ENCODE assay signal across 10 cellular contexts in genomic region chr20:53763707-53764415, GRCh38.
A peak's percentile ranks its signal among the peaks of the same experiment; 100 is the strongest.
DNase-seq lines count a peak whose midpoint lies in the region; ATAC-seq and TF ChIP-seq lines count a peak whose summit lies in the region.
"Had no signal": no experiment of that assay in that cellular context is flagged by ENCODE, and none has a peak within 500 bp of the region (broad histone marks: within the 10 kb centered on the region; RNA-seq: fewer than 3 reads in every experiment).

No MANE protein-coding gene starts in this region.

- 7 to 16% methylated on average over 12 of the region's 12 CpGs for WGBS in body of pancreas, 2 donors

- H3F3A ChIP-seq in MM.1S (ENCODE audit: insufficient read depth, low read length), result no peaks in the 10 kb centered on the region

- no peak overlapping the region for H3K9ac ChIP-seq in MM.1S (ENCODE audit: low read length)

- TF ChIP-seq POLR2A in body of pancreas (IDR thresholded peaks at IDR 0.05), result peak in 1 of 3 donors; percentile 7

- H3K9me3 ChIP-seq in body of pancreas (no peaks in the 10 kb centered on the region), MM.1S (replicated peaks; ENCODE audit: insufficient read depth, low read length) (no peaks in the 10 kb centered on the region)

- TF ChIP-seq CTCF in AG10803 (conservative IDR thresholded peaks at IDR 0.05; ENCODE audit: low read length) (no peak), body of pancreas (IDR thresholded peaks at IDR 0.05) (peak in 1 of 7 experiments; percentile 9), MM.1S (IDR thresholded peaks at IDR 0.05; ENCODE audit: low read length) (no peak)

- H3K9me2 ChIP-seq in MM.1S (replicated peaks; ENCODE audit: insufficient read depth, low read length), result no peaks in the 10 kb centered on the region

- H3K27me3 ChIP-seq in body of pancreas (no peaks in the 10 kb centered on the region), MM.1S (replicated peaks; ENCODE audit: insufficient read depth, low read length) (no peaks in the 10 kb centered on the region)

- ATAC-seq in body of pancreas, result peak; percentile 96
- no peak for ATAC-seq in GM19452 (IDR thresholded peaks at IDR 0.05; ENCODE audit: unreplicated experiment)
- ATAC-seq in HG02870 (IDR thresholded peaks at IDR 0.05; ENCODE audit: unreplicated experiment), result no peak

- no peaks in the 10 kb centered on the region for H4K20me1 ChIP-seq in MM.1S (ENCODE audit: insufficient read depth, low read length)

- H3K4me3 ChIP-seq in AG10803 (ENCODE audit: low read length) (no peak overlapping the region), body of pancreas (no peak overlapping the region), MM.1S (ENCODE audit: low read length) (no peak overlapping the region)

- intact Hi-C loops in body of pancreas (cut with DNase I), result no loop called here

- H2AFZ ChIP-seq in MM.1S (ENCODE audit: low read length), result no peak overlapping the region

- H3K27ac ChIP-seq in body of pancreas (peak overlapping the region; percentile 7 to 78 (median 69)), MM.1S (ENCODE audit: low read length) (no peak overlapping the region)

- H3K79me2 ChIP-seq in MM.1S (ENCODE audit: low read length), result no peaks in the 10 kb centered on the region

- in situ Hi-C loops in G401 (cut with HindIII; ENCODE audit: low sequenced_read_pairs), result no loop called here

- H3K36me3 ChIP-seq in body of pancreas (replicated peaks in 1 of 2; ENCODE audit: insufficient read depth in 1 of 2, low read depth in 2 of 2), result no peaks in the 10 kb centered on the region
- H3K36me3 ChIP-seq in MM.1S (replicated peaks; ENCODE audit: insufficient read depth, low read length), result no peaks in the 10 kb centered on the region

- H3K4me1 ChIP-seq in body of pancreas (peaks cover 19% of the 10 kb centered on the region), MM.1S (ENCODE audit: low read length) (no peaks in the 10 kb centered on the region)

- DNase-seq in AG10803 (ENCODE audit: low read depth), result peak; percentile 58
- peak; percentile 60 for DNase-seq in NCI-H1105 treated with DMSO at 0.1 percent for 48 hours (lab: John Stamatoyannopoulos, UW)
- DNase-seq in body of pancreas, result peak; percentile 59 to 85 (median 77)
- peak; percentile 27 to 61 for DNase-seq in lung microvascular endothelial cell (ENCODE audit: low read depth in 2 of 2)
- no peak for DNase-seq in G401 (ENCODE audit: low spot score)
- DNase-seq in MM.1S, result no peak
- DNase-seq: COR-L47, NCI-H1694 had no signal

- H3K4me2 ChIP-seq in MM.1S (ENCODE audit: low read depth, low read length), result no peak overlapping the region

Comparison
In these comparisons a context has a peak if more than half of its experiments do, and no peak if none do; other contexts are left out.
1. DNase-seq: peak in AG10803 (single experiment), NCI-H1105 treated with DMSO at 0.1 percent for 48 hours (single experiment), body of pancreas (4 of 4) and lung microvascular endothelial cell (2 of 2); none in G401 (single experiment) and MM.1S (single experiment).